16 cellular contexts compared by ENCODE assay signal in the genomic region with DNA sequence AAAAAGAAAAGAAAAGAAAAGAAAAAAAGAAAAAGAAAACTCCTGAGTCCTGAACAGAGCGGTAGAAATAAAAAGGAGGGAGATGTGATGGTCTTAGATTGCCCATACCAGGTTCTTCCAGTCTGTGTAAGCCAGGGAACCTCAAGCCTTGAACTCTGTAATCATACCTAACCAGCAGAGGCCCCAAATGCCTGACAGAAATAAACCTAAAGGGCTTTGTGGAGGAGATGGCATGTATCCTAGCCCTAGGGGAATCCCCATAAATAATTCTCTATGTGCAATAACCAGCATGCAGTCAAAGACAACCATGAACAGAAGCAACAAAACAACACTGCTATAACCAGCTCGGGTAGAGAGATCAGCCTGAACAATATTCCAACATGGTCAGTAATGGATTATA.
"Had no signal": no experiment of that assay in that cellular context is flagged by ENCODE, and none has a peak within 500 bp of the region (broad histone marks: within the 10 kb centered on the region; RNA-seq: fewer than 3 reads in every experiment).

No MANE protein-coding gene starts in this region.

- ATAC-seq: left colon had no signal

- H3K27ac ChIP-seq: breast epithelium, dorsolateral prefrontal cortex, stomach, thoracic aorta had no signal

- H3K27me3 Mint-ChIP-seq: activated CD4-positive, alpha-beta memory T cell treated with anti-CD3 and anti-CD28 coated beads, Interleukin-2, amount 10 ng/mL, durations not matched to agents 7 days and 5 days; activated naive CD4-positive, alpha-beta T cell treated with anti-CD3 and anti-CD28 coated beads, Interleukin-2, amount 10 ng/mL, durations not matched to agents 7 days and 5 days had no signal

- DNase-seq: activated CD4-positive, alpha-beta memory T cell treated with anti-CD3 and anti-CD28 coated beads, Interleukin-2, amount 10 ng/mL, durations not matched to agents 7 days and 5 days; activated CD4-positive, alpha-beta T cell treated with anti-CD3 and anti-CD28 coated beads for 1 hour; activated CD8-positive, alpha-beta memory T cell treated with anti-CD3 and anti-CD28 coated beads, Interleukin-2, amount 50 U/mL, for 48 hours; activated naive CD4-positive, alpha-beta T cell treated with anti-CD3 and anti-CD28 coated beads, Interleukin-2, amount 10 ng/mL, durations not matched to agents 7 days and 5 days; anterior cingulate cortex; dorsolateral prefrontal cortex; immature natural killer cell; left colon; mammary epithelial cell; stimulated activated CD4-positive, alpha-beta T cell treated with anti-CD3 and anti-CD28 coated beads, Interleukin-4, amount 100 ng/mL, for 1 hour; stimulated activated CD8-positive, alpha-beta memory T cell treated with anti-CD3 and anti-CD28 coated beads, Interleukin-4, amount 100 ng/mL, for 48 hours; stomach; T-helper 9 cell had no signal

- H3K9me3 Mint-ChIP-seq: activated CD4-positive, alpha-beta memory T cell treated with anti-CD3 and anti-CD28 coated beads, Interleukin-2, amount 10 ng/mL, durations not matched to agents 7 days and 5 days; activated naive CD4-positive, alpha-beta T cell treated with anti-CD3 and anti-CD28 coated beads, Interleukin-2, amount 10 ng/mL, durations not matched to agents 7 days and 5 days; immature natural killer cell; nephron had no signal

- H3K27ac Mint-ChIP-seq: activated CD4-positive, alpha-beta memory T cell treated with anti-CD3 and anti-CD28 coated beads, Interleukin-2, amount 10 ng/mL, durations not matched to agents 7 days and 5 days; nephron had no signal

- H3K36me3 ChIP-seq: breast epithelium had no signal

- H3K4me3 ChIP-seq: breast epithelium, dorsolateral prefrontal cortex, stomach, thoracic aorta had no signal

- H3K4me1 ChIP-seq: breast epithelium had no signal

- H3K9me3 ChIP-seq: breast epithelium, stomach, thoracic aorta had no signal

- H3K4me3 Mint-ChIP-seq: activated CD4-positive, alpha-beta memory T cell treated with anti-CD3 and anti-CD28 coated beads, Interleukin-2, amount 10 ng/mL, durations not matched to agents 7 days and 5 days; activated naive CD4-positive, alpha-beta T cell treated with anti-CD3 and anti-CD28 coated beads, Interleukin-2, amount 10 ng/mL, durations not matched to agents 7 days and 5 days; immature natural killer cell; nephron had no signal

- H3K27me3 ChIP-seq: breast epithelium, dorsolateral prefrontal cortex, stomach had no signal
